15 cellular contexts compared by ENCODE assay signal in the genomic region with DNA sequence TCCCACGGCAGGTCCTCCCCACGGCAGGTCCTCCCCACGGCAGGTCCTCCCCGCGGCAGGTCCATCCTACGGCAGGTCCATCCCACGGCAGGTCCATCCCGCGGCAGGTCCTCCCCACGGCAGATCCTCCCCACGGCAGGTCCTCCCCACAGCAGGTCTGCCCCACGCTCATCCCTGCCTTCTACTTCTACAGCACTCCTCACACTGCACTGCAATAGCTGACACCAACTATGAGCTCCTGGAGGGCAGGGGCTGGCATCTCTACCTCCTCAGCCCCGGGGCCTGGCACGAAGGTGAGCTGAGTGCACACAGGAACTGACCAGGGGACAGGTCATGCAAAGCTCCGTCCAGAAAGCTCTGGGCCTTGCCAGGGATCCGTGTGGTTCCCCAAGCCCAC. TPM values are rescaled to one million over a fixed set of nuclear protein-coding genes. Genes with fewer than 3 reads are reported as not detected.
DNase-seq lines count a peak whose midpoint lies in the region; ATAC-seq and TF ChIP-seq lines count a peak whose summit lies in the region.
"Had no signal": no experiment of that assay in that cellular context is flagged by ENCODE, and none has a peak within 500 bp of the region (broad histone marks: within the 10 kb centered on the region; RNA-seq: fewer than 3 reads in every experiment).

No MANE protein-coding gene starts in this region.

- DNase-seq in WTC11 (ENCODE audit: low spot score) (no peak), chondrocyte (ENCODE audit: low spot score) (peak; percentile 74), lower lobe of right lung (peak; percentile 33), NCI-H526 (lab: John Stamatoyannopoulos, UW) (no peak), BE2C (no peak)
- DNase-seq: CD8-positive, alpha-beta T cell; DMS79; HCEC 1CT; KBM-7; NCI-H1417 treated with DMSO at 0.1 percent for 48 hours; NCI-H1930; NCI-H510A had no signal

- H3K4me3 Mint-ChIP-seq in WTC11 (no peak overlapping the region), chondrocyte (ENCODE audit: unreplicated experiment) (no peak overlapping the region)
- H3K4me3 Mint-ChIP-seq: CD8-positive, alpha-beta T cell had no signal

- intact Hi-C loops in lower lobe of right lung (cut with DNase I), result no loop called here

- H3K27ac ChIP-seq in lower lobe of right lung, result no peak overlapping the region
- H3K27ac ChIP-seq in skeletal muscle tissue (ENCODE audit: low read depth, low read length), result peak overlapping the region; percentile 40
- H3K27ac ChIP-seq: PC-9 had no signal

- H3K4me1 Mint-ChIP-seq in WTC11 (peaks cover 28% of the 10 kb centered on the region), chondrocyte (ENCODE audit: low read depth) (no peaks in the 10 kb centered on the region)

- H3K27ac Mint-ChIP-seq in WTC11 (no peak overlapping the region), chondrocyte (ENCODE audit: unreplicated experiment) (no peak overlapping the region)
- H3K27ac Mint-ChIP-seq: CD8-positive, alpha-beta T cell had no signal

- CTCF ChIA-PET in WTC11 (lab: Charles Lee), result interaction anchor here (0.7 to 1.3 kb wide), 7 partner anchors 14 to 152 kb away, joined by 3 to 8 read pairs (median 3); no protein-coding TSS in a partner anchor

- H3K9me3 ChIP-seq in lower lobe of right lung, result no peaks in the 10 kb centered on the region
- H3K9me3 ChIP-seq in skeletal muscle tissue (ENCODE audit: control insufficient read depth in 3 of 3, low read length in 3 of 3), result no peaks in the 10 kb centered on the region
- H3K9me3 ChIP-seq in BE2C, result no peaks in the 10 kb centered on the region

- POLR2A ChIA-PET in WTC11 (lab: Charles Lee), result no interaction called here

- H3K27me3 Mint-ChIP-seq in WTC11 (ENCODE audit: low read depth), result peaks cover 15% of the 10 kb centered on the region
- peaks cover 12% of the 10 kb centered on the region for H3K27me3 Mint-ChIP-seq in chondrocyte (ENCODE audit: low read depth)

- H3K36me3 ChIP-seq in lower lobe of right lung, result no peaks in the 10 kb centered on the region
- no peaks in the 10 kb centered on the region for H3K36me3 ChIP-seq in skeletal muscle tissue (ENCODE audit: control insufficient read depth in 3 of 3, insufficient read depth in 3 of 3, low read length in 3 of 3)
- H3K36me3 ChIP-seq in BE2C, result no peaks in the 10 kb centered on the region

- ATAC-seq in WTC11 (no peak), lower lobe of right lung (no peak), GM18907 (IDR thresholded peaks at IDR 0.05; ENCODE audit: unreplicated experiment) (no peak)
- ATAC-seq: CD8-positive, alpha-beta T cell had no signal

- H3K9me3 Mint-ChIP-seq in WTC11 (no peaks in the 10 kb centered on the region), chondrocyte (ENCODE audit: low read depth) (no peaks in the 10 kb centered on the region)
- H3K9me3 Mint-ChIP-seq: CD8-positive, alpha-beta T cell had no signal

- peak overlapping the region in 1 of 3 donors; percentile 23 for H3K9ac ChIP-seq in skeletal muscle tissue (ENCODE audit: low read depth in 1 of 3, low read length in 3 of 3)

- H3K36me3 Mint-ChIP-seq in WTC11 (no peaks in the 10 kb centered on the region), chondrocyte (ENCODE audit: low read depth) (no peaks in the 10 kb centered on the region)
- H3K36me3 Mint-ChIP-seq: CD8-positive, alpha-beta T cell had no signal

- TF ChIP-seq CTCF in WTC11 (IDR thresholded peaks at IDR 0.05), result no peak
- TF ChIP-seq CTCF in chondrocyte (IDR thresholded peaks at IDR 0.05), result no peak
- no peak for TF ChIP-seq CTCF in lower lobe of right lung (IDR thresholded peaks at IDR 0.05)
- TF ChIP-seq CTCF in BE2C (IDR thresholded peaks at IDR 0.05; ENCODE audit: low read depth, low read length), result no peak

- H3K4me3 ChIP-seq in lower lobe of right lung, result no peak overlapping the region
- no peak overlapping the region for H3K4me3 ChIP-seq in skeletal muscle tissue (ENCODE audit: low read length in 3 of 3)
- no peak overlapping the region for H3K4me3 ChIP-seq in BE2C (ENCODE audit: low read depth, low read length)
- H3K4me3 ChIP-seq: PC-9 had no signal

- no peaks in the 10 kb centered on the region for H3K27me3 ChIP-seq in lower lobe of right lung (ENCODE audit: low read depth)
- H3K27me3 ChIP-seq in skeletal muscle tissue (ENCODE audit: control insufficient read depth in 3 of 3, insufficient read depth in 3 of 3, low read length in 3 of 3), result no peaks in the 10 kb centered on the region
- H3K27me3 ChIP-seq in BE2C, result no peaks in the 10 kb centered on the region

- peaks cover 4% of the 10 kb centered on the region for H3K4me1 ChIP-seq in lower lobe of right lung
- H3K4me1 ChIP-seq in skeletal muscle tissue (ENCODE audit: control insufficient read depth in 3 of 3, insufficient read depth in 3 of 3, low read length in 3 of 3), result peaks cover 10 to 20% (median 16%) of the 10 kb centered on the region in 3 donors
- H3K4me1 ChIP-seq in BE2C, result no peaks in the 10 kb centered on the region

TF ChIP-seq in WTC11, 78 proteins besides CTCF, POLR2A, EP300 and RAD21:
- TF ChIP-seq ZNF263 (CRISPR knock-in tag; IDR thresholded peaks at IDR 0.05; ENCODE audit: low read depth) (peak; percentile 58; the same call in 1 of the 2 replicates), CREB1 (CRISPR knock-in tag; IDR thresholded peaks at IDR 0.05) (no peak)

RNA-seq across cellular contexts. Expression of a gene that starts 45.3 kb away (rescaled TPM):
- total RNA-seq in WTC11 (2021) (2.0 to 4.6 TPM (median 3.7 TPM) in 3 replicates), chondrocyte (3.4 to 4.1 TPM (median 4.0 TPM) in 3 replicates), lower lobe of right lung (38.7 TPM), skeletal muscle tissue (1.6 TPM)
- polyA plus RNA-seq in BE2C (2012; ENCODE audit: insufficient read depth, insufficient read length, low read depth), result 1.7 TPM

Comparison
In these comparisons a context has a peak if more than half of its experiments do, and no peak if none do; other contexts are left out.
1. DNase-seq: peak in chondrocyte (single experiment) and lower lobe of right lung (single experiment); none in WTC11 (single experiment), NCI-H526 (0 of 2) and BE2C (single experiment).